Comparison of ENCODE assay signal across 24 cellular contexts in genomic region chr18:46768166-46768921, GRCh38. TPM values are rescaled to one million over a fixed set of nuclear protein-coding genes. Genes with fewer than 3 reads are reported as not detected.
DNase-seq lines count a peak whose midpoint lies in the region; ATAC-seq and TF ChIP-seq lines count a peak whose summit lies in the region.
"Had no signal": no experiment of that assay in that cellular context is flagged by ENCODE, and none has a peak within 500 bp of the region (broad histone marks: within the 10 kb centered on the region; RNA-seq: fewer than 3 reads in every experiment).

No MANE protein-coding gene starts in this region.

- H3K36me3 Mint-ChIP-seq in activated naive CD8-positive, alpha-beta T cell treated with anti-CD3 and anti-CD28 coated beads, Interleukin-2, amount 50 U/mL, for 24 hours (ENCODE audit: low read depth) = no peaks in the 10 kb centered on the region
- H3K36me3 Mint-ChIP-seq in activated naive CD8-positive, alpha-beta T cell treated with anti-CD3 and anti-CD28 coated beads for 36 hours = no peaks in the 10 kb centered on the region

- DNase-seq in activated naive CD8-positive, alpha-beta T cell treated with anti-CD3 and anti-CD28 coated beads, Interleukin-2, amount 50 U/mL, for 24 hours = no peak
- no peak for DNase-seq in activated naive CD8-positive, alpha-beta T cell treated with anti-CD3 and anti-CD28 coated beads for 36 hours
- DNase-seq in right atrium auricular region (ENCODE audit: low spot score) (no peak), gastrocnemius medialis (peak; percentile 9 to 23), SHP77 (lab: John Stamatoyannopoulos, UW) (no peak), NOMO-1 (lab: John Stamatoyannopoulos, UW; ENCODE audit: unreplicated experiment in 2 of 2) (no peak)
- no peak for DNase-seq in stimulated activated CD4-positive, alpha-beta T cell treated with anti-CD3 and anti-CD28 coated beads, Interleukin-2, amount 100 ng/mL, for 24 hours
- DNase-seq: ACHN; CD4-positive, alpha-beta T cell; COR-L47; DMS79 treated with DMSO at 0.1 percent for 48 hours; KBM-7; NCI-H1092; NCI-H1436; NCI-H187 treated with DMSO at 0.1 percent for 48 hours; NCI-H226; NCI-H510A treated with DMSO at 0.1 percent for 48 hours; NCI-H748 treated with DMSO at 0.1 percent for 48 hours had no signal

- no peak overlapping the region for H3K27ac Mint-ChIP-seq in activated naive CD8-positive, alpha-beta T cell treated with anti-CD3 and anti-CD28 coated beads, Interleukin-2, amount 50 U/mL, for 24 hours
- no peak overlapping the region for H3K27ac Mint-ChIP-seq in activated naive CD8-positive, alpha-beta T cell treated with anti-CD3 and anti-CD28 coated beads for 36 hours
- H3K27ac Mint-ChIP-seq: CD4-positive, alpha-beta T cell had no signal

- intact Hi-C loops in gastrocnemius medialis (cut with DNase I; ENCODE audit: low total_unique reads) = no loop called here

- in situ Hi-C loops in gastrocnemius medialis (cut with MboI; ENCODE audit: low sequenced_read_pairs in 4 of 4) = no loop called here

- peak; percentile 47 for ATAC-seq in activated naive CD8-positive, alpha-beta T cell treated with anti-CD3 and anti-CD28 coated beads, Interleukin-2, amount 50 U/mL, for 24 hours
- ATAC-seq in gastrocnemius medialis (peak; percentile 68 to 81), GM18505 (IDR thresholded peaks at IDR 0.05; ENCODE audit: unreplicated experiment) (no peak)

- peaks cover 9% of the 10 kb centered on the region for H3K27me3 Mint-ChIP-seq in activated naive CD8-positive, alpha-beta T cell treated with anti-CD3 and anti-CD28 coated beads, Interleukin-2, amount 50 U/mL, for 24 hours
- peaks cover 30% of the 10 kb centered on the region for H3K27me3 Mint-ChIP-seq in activated naive CD8-positive, alpha-beta T cell treated with anti-CD3 and anti-CD28 coated beads for 36 hours

- H3K9me3 ChIP-seq in right atrium auricular region (no peaks in the 10 kb centered on the region), gastrocnemius medialis (no peaks in the 10 kb centered on the region)
- H3K9me3 ChIP-seq: BLaER1, SJSA1 had no signal

- H3K4me3 ChIP-seq in right atrium auricular region (no peak overlapping the region), gastrocnemius medialis (no peak overlapping the region)
- H3K4me3 ChIP-seq: BLaER1, SJSA1 had no signal

- H3K27me3 ChIP-seq in right atrium auricular region (no peaks in the 10 kb centered on the region), gastrocnemius medialis (no peaks in the 10 kb centered on the region)
- H3K27me3 ChIP-seq: BLaER1 had no signal

- TF ChIP-seq POLR2A in gastrocnemius medialis (IDR thresholded peaks at IDR 0.05) (no peak), GM18505 (IDR thresholded peaks at IDR 0.05; ENCODE audit: borderline replicate concordance, extremely low read depth, insufficient read depth, insufficient read length) (no peak)

- peaks cover 3% of the 10 kb centered on the region for H3K4me1 Mint-ChIP-seq in activated naive CD8-positive, alpha-beta T cell treated with anti-CD3 and anti-CD28 coated beads, Interleukin-2, amount 50 U/mL, for 24 hours
- H3K4me1 Mint-ChIP-seq in activated naive CD8-positive, alpha-beta T cell treated with anti-CD3 and anti-CD28 coated beads for 36 hours = peaks cover 5% of the 10 kb centered on the region

- H3K9me3 Mint-ChIP-seq in activated naive CD8-positive, alpha-beta T cell treated with anti-CD3 and anti-CD28 coated beads, Interleukin-2, amount 50 U/mL, for 24 hours = no peaks in the 10 kb centered on the region
- H3K9me3 Mint-ChIP-seq in activated naive CD8-positive, alpha-beta T cell treated with anti-CD3 and anti-CD28 coated beads for 36 hours = no peaks in the 10 kb centered on the region
- H3K9me3 Mint-ChIP-seq: CD4-positive, alpha-beta T cell had no signal

- no peak overlapping the region for H3K4me3 Mint-ChIP-seq in activated naive CD8-positive, alpha-beta T cell treated with anti-CD3 and anti-CD28 coated beads, Interleukin-2, amount 50 U/mL, for 24 hours
- no peak overlapping the region for H3K4me3 Mint-ChIP-seq in activated naive CD8-positive, alpha-beta T cell treated with anti-CD3 and anti-CD28 coated beads for 36 hours
- H3K4me3 Mint-ChIP-seq: CD4-positive, alpha-beta T cell had no signal

- no peak for TF ChIP-seq CTCF in right atrium auricular region (IDR thresholded peaks at IDR 0.05)
- TF ChIP-seq CTCF in gastrocnemius medialis (IDR thresholded peaks at IDR 0.05 in 4 of 5, conservative IDR thresholded peaks at IDR 0.05 in 1 of 5) = no peak

- no peaks in the 10 kb centered on the region for H3K36me3 ChIP-seq in right atrium auricular region
- H3K36me3 ChIP-seq in gastrocnemius medialis = no peaks in the 10 kb centered on the region
- H3K36me3 ChIP-seq: BLaER1, SJSA1 had no signal

- H3K4me1 ChIP-seq in right atrium auricular region (peaks cover 0 to 20% of the 10 kb centered on the region in 2 donors), gastrocnemius medialis (peaks cover 22 to 28% of the 10 kb centered on the region in 2 donors)
- H3K4me1 ChIP-seq: SJSA1 had no signal

- H3K27ac ChIP-seq in right atrium auricular region (peak overlapping the region; percentile 74 to 82), gastrocnemius medialis (peak overlapping the region; percentile 61 to 82 (median 76))
- H3K27ac ChIP-seq: 22Rv1, BLaER1, RWPE1, SJSA1 had no signal

RNA-seq across cellular contexts. Expression of gene ST8SIA5, which starts 11.5 kb away (rescaled TPM):
- not detected for total RNA-seq in activated naive CD8-positive, alpha-beta T cell treated with anti-CD3 and anti-CD28 coated beads for 36 hours
- total RNA-seq in right atrium auricular region (1 to 10 TPM; 5.9 to 6.7 TPM), gastrocnemius medialis (1 to 10 TPM; 1.7 to 7.7 (median 3.6) TPM)
- total RNA-seq: HT1080, SJSA1 had no signal

Comparison
In these comparisons a context has a peak if more than half of its experiments do, and no peak if none do; other contexts are left out.
1. DNase-seq: peak in gastrocnemius medialis (2 of 2); none in activated naive CD8-positive, alpha-beta T cell treated with anti-CD3 and anti-CD28 coated beads, Interleukin-2, amount 50 U/mL, for 24 hours (single experiment), activated naive CD8-positive, alpha-beta T cell treated with anti-CD3 and anti-CD28 coated beads for 36 hours (single experiment), right atrium auricular region (single experiment), SHP77 (0 of 2), stimulated activated CD4-positive, alpha-beta T cell treated with anti-CD3 and anti-CD28 coated beads, Interleukin-2, amount 100 ng/mL, for 24 hours (0 of 2) and NOMO-1 (0 of 2).